ENCODE assay signal across 8 cellular contexts in the genomic region with DNA sequence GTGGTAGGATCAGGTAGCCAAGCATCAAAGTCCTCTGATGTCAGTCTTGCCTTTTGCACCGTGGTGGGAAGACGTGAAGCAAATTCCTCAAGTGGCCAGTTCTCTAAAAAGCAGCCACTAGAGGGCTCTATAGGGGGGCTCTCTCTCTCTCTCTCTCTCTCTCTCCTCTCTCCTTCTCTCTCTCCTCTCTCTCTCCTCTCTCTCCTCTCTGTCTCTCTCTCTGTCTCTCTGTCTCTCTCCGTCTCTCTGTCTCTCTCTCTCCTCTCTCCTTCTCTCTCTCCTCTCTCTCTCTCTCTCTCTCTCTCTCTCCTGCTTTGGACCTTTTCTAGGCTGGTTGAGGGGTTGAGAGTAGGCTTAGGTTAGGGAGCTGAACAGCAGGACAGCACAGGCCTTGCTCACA. TPM values are rescaled to one million over a fixed set of nuclear protein-coding genes. Genes with fewer than 3 reads are reported as not detected.
DNase-seq lines count a peak whose midpoint lies in the region; ATAC-seq, FAIRE-seq and TF ChIP-seq lines count a peak whose summit lies in the region.

No MANE protein-coding gene starts in this region.

- no peaks in the 10 kb centered on the region for H3K9me3 ChIP-seq in A673 (ENCODE audit: low read depth, low read length, poor library complexity, severe bottlenecking)

- peaks cover 22% of the 10 kb centered on the region for H3K4me1 ChIP-seq in A673 (ENCODE audit: insufficient read depth, low read length, poor library complexity, severe bottlenecking)

- CTCF ChIA-PET in A673 (lab: Charles Lee) = interaction anchor here (0.6 kb wide), 1 partner anchor 280 kb away, joined by 4 read pairs; no protein-coding TSS in a partner anchor

- FAIRE-seq in HTR-8/SVneo (lab: Jason Lieb, UNC) = no peak

- intact Hi-C loops in A673 (cut with micrococcal nuclease; ENCODE audit: unreplicated experiment) = loop anchor here (5.0 kb wide), 1 partner anchor 90 kb away; no protein-coding TSS in a partner anchor

- H3K4me3 ChIP-seq in A673 (ENCODE audit: low read depth, low read length, poor library complexity, severe bottlenecking) = no peak overlapping the region

- peak; percentile 82 for DNase-seq in A673 (ENCODE audit: low spot score)
- DNase-seq in GM20000 (ENCODE audit: low spot score) = peak; percentile 47
- DNase-seq in iPS-NIHi11 (ENCODE audit: low spot score) = peak; percentile 46
- no peak for DNase-seq in HTR-8/SVneo (ENCODE audit: insufficient read length, low spot score)
- DNase-seq in DMS79 treated with DMSO at 0.1 percent for 48 hours (lab: John Stamatoyannopoulos, UW) = no peak
- DNase-seq in cerebellar nuclear complex (lab: John Stamatoyannopoulos, UW) = no peak

- H3K27me3 ChIP-seq in A673 (replicated peaks; ENCODE audit: insufficient read depth, low read depth, low read length, poor library complexity) = no peaks in the 10 kb centered on the region

- no peak overlapping the region for H3K27ac ChIP-seq in A673 (ENCODE audit: low read depth, low read length, poor library complexity, severe bottlenecking)

- TF ChIP-seq CTCF in A673 (conservative IDR thresholded peaks at IDR 0.05; ENCODE audit: low read depth, low read length) (peak; percentile 79), GM20000 (IDR thresholded peaks at IDR 0.05; ENCODE audit: extremely low read depth, missing control alignments) (peak; percentile 46)

- peak; percentile 66 for ATAC-seq in SK-N-SH treated with all-trans-retinoic acid at 6 μM for 48 hours
- ATAC-seq in GM18520 (IDR thresholded peaks at IDR 0.05; ENCODE audit: unreplicated experiment) = no peak

- H3K36me3 ChIP-seq in A673 (ENCODE audit: insufficient read depth, low read length, poor library complexity, severe bottlenecking) = no peaks in the 10 kb centered on the region

- POLR2A ChIA-PET in A673 (lab: Charles Lee; ENCODE audit: low non-redundant PET) = no interaction called here

- BruUV-seq in A673 (replicated peaks; lab: Mats Ljungman, UMichigan) = no TSS peak

TF ChIP-seq in SK-N-SH treated with all-trans-retinoic acid at 6 μM for 48 hours, 23 proteins besides CTCF, POLR2A, EP300 and RAD21:
- no peak for TF ChIP-seq ZFP3 (CRISPR knock-in tag; IDR thresholded peaks at IDR 0.05)
- TF ChIP-seq RARB (CRISPR knock-in tag; IDR thresholded peaks at IDR 0.05) = no peak
- TF ChIP-seq OSR1 (CRISPR knock-in tag; IDR thresholded peaks at IDR 0.05) = no peak
- TF ChIP-seq, protein P1, sequence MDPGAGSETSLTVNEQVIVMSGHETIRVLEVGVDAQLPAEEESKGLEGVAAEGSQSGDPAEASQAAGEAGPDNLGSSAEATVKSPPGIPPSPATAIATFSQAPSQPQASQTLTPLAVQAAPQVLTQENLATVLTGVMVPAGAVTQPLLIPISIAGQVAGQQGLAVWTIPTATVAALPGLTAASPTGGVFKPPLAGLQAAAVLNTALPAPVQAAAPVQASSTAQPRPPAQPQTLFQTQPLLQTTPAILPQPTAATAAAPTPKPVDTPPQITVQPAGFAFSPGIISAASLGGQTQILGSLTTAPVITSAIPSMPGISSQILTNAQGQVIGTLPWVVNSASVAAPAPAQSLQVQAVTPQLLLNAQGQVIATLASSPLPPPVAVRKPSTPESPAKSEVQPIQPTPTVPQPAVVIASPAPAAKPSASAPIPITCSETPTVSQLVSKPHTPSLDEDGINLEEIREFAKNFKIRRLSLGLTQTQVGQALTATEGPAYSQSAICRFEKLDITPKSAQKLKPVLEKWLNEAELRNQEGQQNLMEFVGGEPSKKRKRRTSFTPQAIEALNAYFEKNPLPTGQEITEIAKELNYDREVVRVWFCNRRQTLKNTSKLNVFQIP (CRISPR knock-in tag; IDR thresholded peaks at IDR 0.05; ENCODE audit: borderline replicate concordance, low read depth) = no peak
TF ChIP-seq in SK-N-SH treated with all-trans-retinoic acid at 6 μM for 48 hours: peak in this region for 0.

RNA-seq across cellular contexts. Expression of a gene that starts 13.9 kb away (rescaled TPM):
- 28.6 and 31.6 TPM in 2 replicates for total RNA-seq in A673 (2021)

Comparison
In these comparisons a context has a peak if more than half of its experiments do, and no peak if none do; other contexts are left out.
1. DNase-seq: peak in A673 (single experiment), GM20000 (single experiment) and iPS-NIHi11 (single experiment); none in HTR-8/SVneo (single experiment), DMS79 treated with DMSO at 0.1 percent for 48 hours (single experiment) and cerebellar nuclear complex (0 of 2).